1 cellular context compared by ENCODE assay signal in the genomic region with DNA sequence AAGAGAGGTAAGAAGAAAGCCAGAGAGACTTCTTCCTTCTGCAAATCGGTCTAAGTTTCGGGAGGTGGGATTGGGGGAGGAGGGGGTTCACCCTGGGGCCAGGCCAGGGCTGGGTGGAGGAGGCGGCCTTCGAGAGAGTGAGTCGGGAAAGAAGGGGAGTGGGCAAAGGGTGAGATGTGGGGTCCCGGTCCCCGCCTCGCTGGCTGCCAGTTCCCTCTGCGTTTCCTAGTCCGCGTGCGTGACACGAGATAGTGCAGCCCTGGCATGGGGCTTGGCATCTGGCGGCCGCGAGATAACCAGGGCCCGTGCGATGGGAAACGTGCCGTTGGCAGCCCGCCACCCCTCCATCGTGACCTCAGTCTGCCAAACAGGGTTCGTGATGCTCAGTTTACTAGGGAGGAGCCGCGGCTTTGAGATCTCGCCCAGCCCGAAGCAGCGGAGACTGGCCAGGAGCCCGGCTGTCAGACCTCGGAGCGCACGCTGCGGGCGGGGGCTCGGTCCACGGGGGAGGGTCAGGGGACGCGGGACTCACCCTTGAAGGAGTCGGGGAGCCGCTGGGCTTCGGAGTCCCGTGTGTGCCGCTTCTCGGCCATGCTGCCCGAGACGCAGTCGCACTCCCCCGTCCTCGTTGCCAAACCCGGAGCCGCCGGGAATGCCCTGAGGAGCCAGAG.
TF ChIP-seq lines count a peak whose summit lies in the region.

A gene with protein sequence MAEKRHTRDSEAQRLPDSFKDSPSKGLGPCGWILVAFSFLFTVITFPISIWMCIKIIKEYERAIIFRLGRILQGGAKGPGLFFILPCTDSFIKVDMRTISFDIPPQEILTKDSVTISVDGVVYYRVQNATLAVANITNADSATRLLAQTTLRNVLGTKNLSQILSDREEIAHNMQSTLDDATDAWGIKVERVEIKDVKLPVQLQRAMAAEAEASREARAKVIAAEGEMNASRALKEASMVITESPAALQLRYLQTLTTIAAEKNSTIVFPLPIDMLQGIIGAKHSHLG (minus strand): TSS at position 656 of the 671 bp plus-strand sequence. CDS start 63 bp downstream, at position 593.

TF ChIP-seq in HepG2, 621 proteins besides CTCF, POLR2A, EP300 and RAD21 (continued from another document and continues in another):
- TF ChIP-seq ZNF33B (CRISPR knock-in tag; IDR thresholded peaks at IDR 0.05) (0 out of 2 replicates have a peak, but pooled peaks have one; percentile 50), KDM1A (CRISPR knock-in tag; IDR thresholded peaks at IDR 0.05) (no peak), BHLHE40 (IDR thresholded peaks at IDR 0.05; ENCODE audit: low read length) (peak; percentile 62; the same call in 1 of the 2 replicates), ZFP37 (CRISPR knock-in tag; IDR thresholded peaks at IDR 0.05; ENCODE audit: borderline replicate concordance) (no peak), ZBTB10 (CRISPR knock-in tag; IDR thresholded peaks at IDR 0.05; ENCODE audit: borderline replicate concordance) (no peak), ZNF441 (CRISPR knock-in tag; IDR thresholded peaks at IDR 0.05; ENCODE audit: borderline replicate concordance) (peak; percentile 54; the same call in 1 of the 2 replicates), HCFC1 (IDR thresholded peaks at IDR 0.05; ENCODE audit: low read depth, low read length) (no peak), HNRNPL (IDR thresholded peaks at IDR 0.05; ENCODE audit: low read depth, low read length) (peak; percentile 87), ATAD3A (CRISPR knock-in tag; IDR thresholded peaks at IDR 0.05) (no peak), SPEN (CRISPR knock-in tag; IDR thresholded peaks at IDR 0.05; ENCODE audit: low read depth) (no peak), CBX2 (IDR thresholded peaks at IDR 0.05; ENCODE audit: low read depth, low read length) (no peak), CBX2 (CRISPR knock-in tag; IDR thresholded peaks at IDR 0.05; ENCODE audit: low read depth) (0 out of 2 replicates have a peak, but pooled peaks have one; percentile 27), GATA4 (IDR thresholded peaks at IDR 0.05; ENCODE audit: borderline replicate concordance, low read depth) (peak; percentile 64; the same call in 1 of the 2 replicates), ZFX (CRISPR knock-in tag; IDR thresholded peaks at IDR 0.05; ENCODE audit: low read depth) (0 out of 2 replicates have a peak, but pooled peaks have one; percentile 7), GATAD1 (CRISPR knock-in tag; IDR thresholded peaks at IDR 0.05) (no peak), KMT2B (CRISPR knock-in tag; IDR thresholded peaks at IDR 0.05) (peak; percentile 68; the same call in 1 of the 2 replicates), GABPB1 (CRISPR knock-in tag; IDR thresholded peaks at IDR 0.05) (no peak), FOXK2 (IDR thresholded peaks at IDR 0.05) (no peak), ZNF251 (CRISPR knock-in tag; IDR thresholded peaks at IDR 0.05) (no peak), ETV6 (CRISPR knock-in tag; conservative IDR thresholded peaks at IDR 0.05) (0 out of 2 replicates have a peak, but pooled peaks have one; percentile 44), ZNF580 (CRISPR knock-in tag; IDR thresholded peaks at IDR 0.05; ENCODE audit: borderline replicate concordance, low read depth) (0 out of 2 replicates have a peak, but pooled peaks have one; percentile 51), ZBTB42 (CRISPR knock-in tag; IDR thresholded peaks at IDR 0.05) (no peak), FOXO4 (CRISPR knock-in tag; conservative IDR thresholded peaks at IDR 0.05) (no peak), NAIF1 (CRISPR knock-in tag; IDR thresholded peaks at IDR 0.05; ENCODE audit: borderline replicate concordance) (no peak), PRDM15 (CRISPR knock-in tag; IDR thresholded peaks at IDR 0.05) (no peak), MYNN (CRISPR knock-in tag; IDR thresholded peaks at IDR 0.05; ENCODE audit: low read depth) (no peak), CBFB (CRISPR knock-in tag; IDR thresholded peaks at IDR 0.05) (no peak), ZNF550 (CRISPR knock-in tag; IDR thresholded peaks at IDR 0.05; ENCODE audit: borderline replicate concordance) (no peak), KDM2A (CRISPR knock-in tag; IDR thresholded peaks at IDR 0.05; ENCODE audit: borderline replicate concordance, low read depth) (peak; percentile 48; the same call in 1 of the 2 replicates), SRY (CRISPR knock-in tag; IDR thresholded peaks at IDR 0.05) (peak; percentile 72; the same call in 1 of the 2 replicates), HOXA5 (CRISPR knock-in tag; IDR thresholded peaks at IDR 0.05) (peak; percentile 79), ZNF879 (CRISPR knock-in tag; IDR thresholded peaks at IDR 0.05) (0 out of 2 replicates have a peak, but pooled peaks have one; percentile 27), ZFY (CRISPR knock-in tag; IDR thresholded peaks at IDR 0.05) (peak; percentile 57; the same call in 1 of the 2 replicates), PBX2 (CRISPR knock-in tag; IDR thresholded peaks at IDR 0.05) (no peak)
- TF ChIP-seq, protein P1, sequence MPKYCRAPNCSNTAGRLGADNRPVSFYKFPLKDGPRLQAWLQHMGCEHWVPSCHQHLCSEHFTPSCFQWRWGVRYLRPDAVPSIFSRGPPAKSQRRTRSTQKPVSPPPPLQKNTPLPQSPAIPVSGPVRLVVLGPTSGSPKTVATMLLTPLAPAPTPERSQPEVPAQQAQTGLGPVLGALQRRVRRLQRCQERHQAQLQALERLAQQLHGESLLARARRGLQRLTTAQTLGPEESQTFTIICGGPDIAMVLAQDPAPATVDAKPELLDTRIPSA (CRISPR knock-in tag; IDR thresholded peaks at IDR 0.05; ENCODE audit: borderline replicate concordance): no peak; the same call in 1 of the 2 replicates
- TF ChIP-seq, protein P2, sequence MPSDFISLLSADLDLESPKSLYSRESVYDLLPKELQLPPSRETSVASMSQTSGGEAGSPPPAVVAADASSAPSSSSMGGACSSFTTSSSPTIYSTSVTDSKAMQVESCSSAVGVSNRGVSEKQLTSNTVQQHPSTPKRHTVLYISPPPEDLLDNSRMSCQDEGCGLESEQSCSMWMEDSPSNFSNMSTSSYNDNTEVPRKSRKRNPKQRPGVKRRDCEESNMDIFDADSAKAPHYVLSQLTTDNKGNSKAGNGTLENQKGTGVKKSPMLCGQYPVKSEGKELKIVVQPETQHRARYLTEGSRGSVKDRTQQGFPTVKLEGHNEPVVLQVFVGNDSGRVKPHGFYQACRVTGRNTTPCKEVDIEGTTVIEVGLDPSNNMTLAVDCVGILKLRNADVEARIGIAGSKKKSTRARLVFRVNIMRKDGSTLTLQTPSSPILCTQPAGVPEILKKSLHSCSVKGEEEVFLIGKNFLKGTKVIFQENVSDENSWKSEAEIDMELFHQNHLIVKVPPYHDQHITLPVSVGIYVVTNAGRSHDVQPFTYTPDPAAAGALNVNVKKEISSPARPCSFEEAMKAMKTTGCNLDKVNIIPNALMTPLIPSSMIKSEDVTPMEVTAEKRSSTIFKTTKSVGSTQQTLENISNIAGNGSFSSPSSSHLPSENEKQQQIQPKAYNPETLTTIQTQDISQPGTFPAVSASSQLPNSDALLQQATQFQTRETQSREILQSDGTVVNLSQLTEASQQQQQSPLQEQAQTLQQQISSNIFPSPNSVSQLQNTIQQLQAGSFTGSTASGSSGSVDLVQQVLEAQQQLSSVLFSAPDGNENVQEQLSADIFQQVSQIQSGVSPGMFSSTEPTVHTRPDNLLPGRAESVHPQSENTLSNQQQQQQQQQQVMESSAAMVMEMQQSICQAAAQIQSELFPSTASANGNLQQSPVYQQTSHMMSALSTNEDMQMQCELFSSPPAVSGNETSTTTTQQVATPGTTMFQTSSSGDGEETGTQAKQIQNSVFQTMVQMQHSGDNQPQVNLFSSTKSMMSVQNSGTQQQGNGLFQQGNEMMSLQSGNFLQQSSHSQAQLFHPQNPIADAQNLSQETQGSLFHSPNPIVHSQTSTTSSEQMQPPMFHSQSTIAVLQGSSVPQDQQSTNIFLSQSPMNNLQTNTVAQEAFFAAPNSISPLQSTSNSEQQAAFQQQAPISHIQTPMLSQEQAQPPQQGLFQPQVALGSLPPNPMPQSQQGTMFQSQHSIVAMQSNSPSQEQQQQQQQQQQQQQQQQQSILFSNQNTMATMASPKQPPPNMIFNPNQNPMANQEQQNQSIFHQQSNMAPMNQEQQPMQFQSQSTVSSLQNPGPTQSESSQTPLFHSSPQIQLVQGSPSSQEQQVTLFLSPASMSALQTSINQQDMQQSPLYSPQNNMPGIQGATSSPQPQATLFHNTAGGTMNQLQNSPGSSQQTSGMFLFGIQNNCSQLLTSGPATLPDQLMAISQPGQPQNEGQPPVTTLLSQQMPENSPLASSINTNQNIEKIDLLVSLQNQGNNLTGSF (CRISPR knock-in tag; IDR thresholded peaks at IDR 0.05): peak; percentile 23; the same call in 1 of the 2 replicates
- TF ChIP-seq, protein P3, sequence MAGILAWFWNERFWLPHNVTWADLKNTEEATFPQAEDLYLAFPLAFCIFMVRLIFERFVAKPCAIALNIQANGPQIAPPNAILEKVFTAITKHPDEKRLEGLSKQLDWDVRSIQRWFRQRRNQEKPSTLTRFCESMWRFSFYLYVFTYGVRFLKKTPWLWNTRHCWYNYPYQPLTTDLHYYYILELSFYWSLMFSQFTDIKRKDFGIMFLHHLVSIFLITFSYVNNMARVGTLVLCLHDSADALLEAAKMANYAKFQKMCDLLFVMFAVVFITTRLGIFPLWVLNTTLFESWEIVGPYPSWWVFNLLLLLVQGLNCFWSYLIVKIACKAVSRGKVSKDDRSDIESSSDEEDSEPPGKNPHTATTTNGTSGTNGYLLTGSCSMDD (CRISPR knock-in tag; IDR thresholded peaks at IDR 0.05): no peak
- TF ChIP-seq, protein P4, sequence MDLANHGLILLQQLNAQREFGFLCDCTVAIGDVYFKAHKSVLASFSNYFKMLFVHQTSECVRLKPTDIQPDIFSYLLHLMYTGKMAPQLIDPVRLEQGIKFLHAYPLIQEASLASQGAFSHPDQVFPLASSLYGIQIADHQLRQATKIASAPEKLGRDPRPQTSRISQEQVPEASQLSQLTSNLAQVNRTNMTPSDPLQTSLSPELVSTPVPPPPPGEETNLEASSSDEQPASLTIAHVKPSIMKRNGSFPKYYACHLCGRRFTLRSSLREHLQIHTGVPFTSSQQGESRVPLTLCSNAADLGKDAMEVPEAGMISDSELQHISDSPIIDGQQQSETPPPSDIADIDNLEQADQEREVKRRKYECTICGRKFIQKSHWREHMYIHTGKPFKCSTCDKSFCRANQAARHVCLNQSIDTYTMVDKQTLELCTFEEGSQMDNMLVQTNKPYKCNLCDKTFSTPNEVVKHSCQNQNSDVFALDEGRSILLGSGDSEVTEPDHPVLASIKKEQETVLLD (CRISPR knock-in tag; IDR thresholded peaks at IDR 0.05; ENCODE audit: low read depth): no peak
